ENCODE assay signal across 2 cellular contexts in the genomic region with DNA sequence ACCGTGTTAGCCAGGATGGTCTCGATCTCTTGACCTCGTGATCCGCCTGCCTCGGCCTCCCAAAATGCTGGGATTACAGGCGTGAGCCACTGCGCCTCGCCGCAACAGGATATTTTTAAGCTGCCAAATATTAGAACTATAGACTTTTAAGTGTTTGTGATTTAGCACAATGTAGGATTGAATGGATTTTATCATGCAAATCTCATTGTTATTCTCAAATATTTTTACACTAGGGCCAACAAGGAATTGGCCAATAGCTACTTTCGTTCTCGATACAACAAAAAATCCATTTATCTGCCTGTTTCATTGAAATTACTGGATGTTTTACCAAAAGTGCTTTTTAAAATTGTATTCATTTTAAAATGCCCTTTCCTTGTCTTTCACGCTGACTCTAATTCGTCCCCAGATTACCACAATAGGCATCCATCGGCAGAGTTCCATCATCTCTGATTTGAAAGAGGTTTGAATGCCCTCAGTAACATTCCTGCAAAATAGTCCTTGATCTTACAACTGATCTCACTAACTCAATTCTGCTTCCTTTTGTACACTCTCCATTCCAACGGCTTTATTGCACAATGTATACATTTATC.
TF ChIP-seq lines count a peak whose summit lies in the region.

No MANE protein-coding gene starts in this region.

TF ChIP-seq in HepG2, 621 proteins besides CTCF, POLR2A, EP300 and RAD21:
- TF ChIP-seq HOXA9 (CRISPR knock-in tag; IDR thresholded peaks at IDR 0.05; ENCODE audit: borderline replicate concordance) (no peak), CEBPB (IDR thresholded peaks at IDR 0.05; ENCODE audit: borderline replicate concordance, low read depth, low read length) (peak; percentile 48; the same call in 1 of the 2 replicates), NFRKB (IDR thresholded peaks at IDR 0.05) (no peak)
- TF ChIP-seq, protein P1, sequence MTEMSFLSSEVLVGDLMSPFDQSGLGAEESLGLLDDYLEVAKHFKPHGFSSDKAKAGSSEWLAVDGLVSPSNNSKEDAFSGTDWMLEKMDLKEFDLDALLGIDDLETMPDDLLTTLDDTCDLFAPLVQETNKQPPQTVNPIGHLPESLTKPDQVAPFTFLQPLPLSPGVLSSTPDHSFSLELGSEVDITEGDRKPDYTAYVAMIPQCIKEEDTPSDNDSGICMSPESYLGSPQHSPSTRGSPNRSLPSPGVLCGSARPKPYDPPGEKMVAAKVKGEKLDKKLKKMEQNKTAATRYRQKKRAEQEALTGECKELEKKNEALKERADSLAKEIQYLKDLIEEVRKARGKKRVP (CRISPR knock-in tag; IDR thresholded peaks at IDR 0.05), result no peak

TF ChIP-seq in IMR-90, 13 proteins besides CTCF, POLR2A, EP300 and RAD21:
- TF ChIP-seq FOS (IDR thresholded peaks at IDR 0.05; ENCODE audit: low read depth, low read length) (no peak), CEBPB (IDR thresholded peaks at IDR 0.05; ENCODE audit: low read depth, low read length) (peak; percentile 46; the same call in 1 of the 2 replicates)
